ENCODE assay signal across 29 cellular contexts in the genomic region with DNA sequence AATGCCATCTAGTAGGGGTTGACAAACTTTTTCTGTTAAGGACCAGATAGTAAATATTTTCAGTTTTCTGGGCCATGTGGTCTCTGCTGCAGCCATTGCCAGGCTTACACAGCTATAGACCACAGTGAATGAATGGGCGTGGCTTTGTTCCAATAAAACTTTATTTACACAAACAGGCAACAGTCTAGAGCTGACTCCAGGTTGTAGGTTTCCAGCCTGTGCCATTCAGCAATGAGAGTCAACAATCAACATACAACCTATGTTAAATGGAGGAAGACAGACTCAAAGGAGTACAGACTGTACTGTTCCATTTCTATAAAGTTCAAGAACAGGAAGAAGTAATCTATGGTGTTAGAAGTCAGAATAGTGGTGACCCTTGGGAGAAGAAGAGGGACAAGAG. TPM values are rescaled to one million over a fixed set of nuclear protein-coding genes. Genes with fewer than 3 reads are reported as not detected.
DNase-seq lines count a peak whose midpoint lies in the region; ATAC-seq and TF ChIP-seq lines count a peak whose summit lies in the region.
"Had no signal": no experiment of that assay in that cellular context is flagged by ENCODE, and none has a peak within 500 bp of the region (broad histone marks: within the 10 kb centered on the region; RNA-seq: fewer than 3 reads in every experiment).

No MANE protein-coding gene starts in this region.

- no peak overlapping the region for H2AFZ ChIP-seq in hepatocyte

- ATAC-seq in HG03442 (IDR thresholded peaks at IDR 0.05; ENCODE audit: unreplicated experiment) (no peak), GM19328 (IDR thresholded peaks at IDR 0.05; ENCODE audit: unreplicated experiment) (no peak)
- ATAC-seq: left ventricle myocardium superior; naive thymus-derived CD4-positive, alpha-beta T cell; stimulated activated effector memory CD8-positive, alpha-beta T cell treated with anti-CD3 and anti-CD28 coated beads, Interleukin-12 subunit alpha, Interleukin-12 subunit beta, amount 100 ng/mL, for 72 hours had no signal

- H3K36me3 ChIP-seq in Peyer's patch (no peaks in the 10 kb centered on the region), hepatocyte (replicated peaks; ENCODE audit: insufficient read depth, low read depth) (no peaks in the 10 kb centered on the region), transverse colon (no peaks in the 10 kb centered on the region)
- H3K36me3 ChIP-seq: ascending aorta, SJSA1, upper lobe of left lung had no signal

- TF ChIP-seq EP300 in transverse colon (IDR thresholded peaks at IDR 0.05; ENCODE audit: low read depth) = peak; percentile 78

- peak in 1 of 6 experiments; percentile 8 for TF ChIP-seq CTCF in Peyer's patch (IDR thresholded peaks at IDR 0.05)
- no peak for TF ChIP-seq CTCF in hepatocyte (IDR thresholded peaks at IDR 0.05; ENCODE audit: poor library complexity)
- no peak for TF ChIP-seq CTCF in transverse colon (IDR thresholded peaks at IDR 0.05)

- no peak overlapping the region for H3K4me2 ChIP-seq in hepatocyte

- TF ChIP-seq POLR2A in Peyer's patch (IDR thresholded peaks at IDR 0.05) (no peak), transverse colon (IDR thresholded peaks at IDR 0.05) (peak; percentile 24)

- intact Hi-C loops in transverse colon (cut with DNase I; ENCODE audit: low total_unique reads) = no loop called here

- H4K20me1 ChIP-seq in hepatocyte (ENCODE audit: insufficient read depth, poor library complexity, severe bottlenecking) = no peaks in the 10 kb centered on the region

- in situ Hi-C loops in transverse colon (cut with MboI; ENCODE audit: low pct_ligation_motif_present in 1 of 4, low pct_unique_long_range_greater_than_20kb in 1 of 4, low sequenced_read_pairs in 3 of 4) = no loop called here

- peaks cover 0 to 8% (median 0%) of the 10 kb centered on the region in 4 donors for H3K9me3 ChIP-seq in Peyer's patch
- no peaks in the 10 kb centered on the region for H3K9me3 ChIP-seq in hepatocyte (ENCODE audit: low read depth)
- H3K9me3 ChIP-seq in transverse colon = no peaks in the 10 kb centered on the region
- H3K9me3 ChIP-seq: ascending aorta, SJSA1, upper lobe of left lung had no signal

- WGBS in hepatocyte (ENCODE audit: low lambda C conversion rate, missing lambda C conversion rate) = 71% methylated on average over 1 of the region's 1 CpG
- 0 to 17% methylated on average over 1 of the region's 1 CpG for WGBS in transverse colon (ENCODE audit: low coverage in 1 of 2), 2 donors

- DNase-seq in HT-29 (ENCODE audit: low spot score) (peak; percentile 72), Peyer's patch (no peak), hepatocyte (ENCODE audit: low spot score) (no peak), transverse colon (peak; percentile 37), mesenteric fat pad (ENCODE audit: low spot score) (no peak)
- DNase-seq: activated B cell treated with CpG ODN at 0.5 μM for 24 hours; activated CD4-positive, alpha-beta T cell treated with anti-CD3 and anti-CD28 coated beads, Interleukin-2, amount 50 U/mL, for 4 hours; activated T-cell treated with anti-CD3 and anti-CD28 coated beads, Interleukin-2, amount 50 U/mL, for 72 hours; C1 segment of cervical spinal cord; effector memory CD4-positive, alpha-beta T cell; erythroblast; islet precursor cell; KG1; left ventricle myocardium superior; MM.1S; naive thymus-derived CD4-positive, alpha-beta T cell; NCI-H1436; NCI-H2081; NCI-H526 treated with DMSO at 0.1 percent for 48 hours; occipital lobe; T-helper 1 cell; upper lobe of left lung had no signal

- peaks cover 0 to 11% (median 3%) of the 10 kb centered on the region in 4 donors for H3K4me1 ChIP-seq in Peyer's patch
- no peaks in the 10 kb centered on the region for H3K4me1 ChIP-seq in hepatocyte (ENCODE audit: insufficient read depth)
- peaks cover 5 to 26% (median 6%) of the 10 kb centered on the region in 4 donors for H3K4me1 ChIP-seq in transverse colon
- H3K4me1 ChIP-seq: ascending aorta, SJSA1, upper lobe of left lung had no signal

- H3K27ac ChIP-seq in Peyer's patch (peak overlapping the region in 3 of 4 donors; percentile 38 to 90 (median 72)), hepatocyte (peak overlapping the region; percentile 71), transverse colon (peak overlapping the region; percentile 81 to 88 (median 84))
- H3K27ac ChIP-seq: ascending aorta, SJSA1, upper lobe of left lung had no signal

- no peaks in the 10 kb centered on the region for H3K9me2 ChIP-seq in hepatocyte (replicated peaks; ENCODE audit: insufficient read depth)

- H3K4me3 ChIP-seq in Peyer's patch = no peak overlapping the region
- no peak overlapping the region for H3K4me3 ChIP-seq in hepatocyte
- H3K4me3 ChIP-seq in transverse colon = no peak overlapping the region
- H3K4me3 ChIP-seq: ascending aorta, SJSA1, upper lobe of left lung had no signal

- H3K79me2 ChIP-seq in hepatocyte = no peaks in the 10 kb centered on the region

- no peaks in the 10 kb centered on the region for H3K27me3 ChIP-seq in Peyer's patch
- H3K27me3 ChIP-seq in hepatocyte = no peaks in the 10 kb centered on the region
- H3K27me3 ChIP-seq in transverse colon = no peaks in the 10 kb centered on the region
- H3K27me3 ChIP-seq: ascending aorta, SJSA1, upper lobe of left lung had no signal

RNA-seq across cellular contexts. Expression of gene IZUMO2, which starts 15.2 kb away (rescaled TPM):
- not detected in 2 replicates for total RNA-seq in HT-29 (2014; rRNA removed; shearing (Covaris generic))
- total RNA-seq in Peyer's patch (not detected), hepatocyte (not detected in 2 replicates), transverse colon (not detected), mesenteric fat pad (not detected)
- polyA plus RNA-seq in hepatocyte = not detected in 2 replicates
- total RNA-seq: activated B cell treated with CpG ODN at 0.5 μM for 24 hours; activated T-cell treated with anti-CD3 and anti-CD28 coated beads, Interleukin-2, amount 50 U/mL, for 72 hours; ascending aorta; left ventricle myocardium superior; naive thymus-derived CD4-positive, alpha-beta T cell; occipital lobe; pulmonary artery endothelial cell; SJSA1; subcutaneous adipose tissue; upper lobe of left lung had no signal
- polyA plus RNA-seq: naive thymus-derived CD4-positive, alpha-beta T cell had no signal

RNA-seq across cellular contexts. Expression of gene MYH14, which starts 25.1 kb away (rescaled TPM):
- 130 and 172 TPM in 2 replicates for total RNA-seq in HT-29 (2014; rRNA removed; shearing (Covaris generic))
- 100 to 1,000 TPM; 139 to 475 (median 333) TPM for total RNA-seq in Peyer's patch
- total RNA-seq in hepatocyte = 48.9 and 64.4 TPM in 2 replicates
- 31.7 and 40.9 TPM in 2 replicates for polyA plus RNA-seq in hepatocyte
- 100 to 1,000 TPM; 321 to 814 (median 393) TPM for total RNA-seq in transverse colon
- 26.4 TPM for total RNA-seq in mesenteric fat pad
- total RNA-seq: activated B cell treated with CpG ODN at 0.5 μM for 24 hours; activated T-cell treated with anti-CD3 and anti-CD28 coated beads, Interleukin-2, amount 50 U/mL, for 72 hours; naive thymus-derived CD4-positive, alpha-beta T cell; pulmonary artery endothelial cell; SJSA1 had no signal
- polyA plus RNA-seq: naive thymus-derived CD4-positive, alpha-beta T cell had no signal

Comparison
In these comparisons a context has a peak if more than half of its experiments do, and no peak if none do; other contexts are left out.
1. DNase-seq: peak in HT-29 (single experiment) and transverse colon (single experiment); none in Peyer's patch (0 of 3), hepatocyte (single experiment) and mesenteric fat pad (single experiment).
2. Peak in every context shown above with its lines, with median percentiles within 50 percentile points of each other: H3K27ac ChIP-seq.